9 cellular contexts compared by ENCODE assay signal in the genomic region with DNA sequence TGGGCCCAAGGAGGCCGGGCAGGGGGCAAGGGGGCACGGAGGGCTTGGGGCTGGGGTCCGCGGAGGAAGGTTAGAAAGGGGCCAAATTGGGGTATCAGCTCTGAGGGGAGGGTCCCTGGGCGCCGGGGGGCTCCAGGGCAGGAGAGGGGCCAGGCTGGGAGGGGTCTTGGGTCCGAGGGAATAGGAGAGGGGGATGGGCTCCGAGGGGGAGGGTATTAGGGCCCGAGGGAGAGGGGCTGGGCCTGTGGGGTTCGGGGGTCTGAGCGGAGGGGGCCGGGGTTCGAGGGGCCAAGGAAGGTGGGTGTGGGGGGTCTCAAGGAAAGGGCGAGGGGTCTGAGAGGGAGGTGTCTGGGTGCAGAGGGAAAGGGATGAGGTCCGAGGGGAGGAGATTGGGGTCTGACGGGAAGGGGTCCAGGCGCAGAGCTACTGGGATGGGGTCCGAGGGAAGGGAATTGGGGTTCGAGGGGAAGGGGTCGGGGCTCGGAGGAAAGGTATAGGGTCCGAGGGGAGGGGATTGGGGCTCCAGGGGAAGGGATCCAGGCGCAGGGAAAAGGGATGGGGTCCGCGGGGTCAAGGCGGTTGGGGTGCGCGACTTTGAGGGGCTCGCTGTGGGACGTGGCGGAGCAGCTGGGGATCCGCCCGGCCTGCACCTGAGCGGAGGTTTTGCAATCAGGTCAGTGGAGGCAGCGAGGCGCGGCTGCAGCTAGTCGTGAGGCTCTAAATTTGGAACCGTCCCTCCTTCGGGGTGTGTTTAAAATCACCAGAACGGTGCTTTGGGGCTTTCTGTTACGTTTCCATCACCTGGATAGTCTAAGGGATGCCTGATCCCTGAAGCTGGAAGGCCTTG. TPM values are rescaled to one million over a fixed set of nuclear protein-coding genes. Genes with fewer than 3 reads are reported as not detected.
A peak's percentile ranks its signal among the peaks of the same experiment; 100 is the strongest.
DNase-seq lines count a peak whose midpoint lies in the region; ATAC-seq and TF ChIP-seq lines count a peak whose summit lies in the region.
"Had no signal": no experiment of that assay in that cellular context is flagged by ENCODE, and none has a peak within 500 bp of the region (broad histone marks: within the 10 kb centered on the region; RNA-seq: fewer than 3 reads in every experiment).

No MANE protein-coding gene starts in this region.

- peak overlapping the region; percentile 32 to 88 (median 41) for H3K4me3 Mint-ChIP-seq in CD8-positive, alpha-beta memory T cell
- peak overlapping the region; percentile 90 to 94 (median 93) for H3K4me3 Mint-ChIP-seq in nephron

- H3K27ac ChIP-seq in CD8-positive, alpha-beta memory T cell (ENCODE audit: low read depth, low read length) = peak overlapping the region; percentile 31
- H3K27ac ChIP-seq: HL-60 had no signal

- peak overlapping the region; percentile 71 for H3K4me3 ChIP-seq in CD8-positive, alpha-beta memory T cell (ENCODE audit: low read length)
- H3K4me3 ChIP-seq in endocrine pancreas (ENCODE audit: control insufficient read depth, insufficient read depth, low read length) = peak overlapping the region; percentile 1

- peaks cover 12 to 16% (median 13%) of the 10 kb centered on the region in 3 donors for H3K4me1 Mint-ChIP-seq in CD8-positive, alpha-beta memory T cell
- peaks cover 24% of the 10 kb centered on the region for H3K4me1 Mint-ChIP-seq in nephron

- H3K9me3 ChIP-seq in CD8-positive, alpha-beta memory T cell (ENCODE audit: low read length) = no peaks in the 10 kb centered on the region
- H3K9me3 ChIP-seq in endocrine pancreas (ENCODE audit: control insufficient read depth, low read length) = no peaks in the 10 kb centered on the region

- peaks cover 0 to 2% (median 0%) of the 10 kb centered on the region in 5 donors for H3K9me3 Mint-ChIP-seq in CD8-positive, alpha-beta memory T cell
- H3K9me3 Mint-ChIP-seq in nephron = no peaks in the 10 kb centered on the region

- TF ChIP-seq CTCF in nephron (IDR thresholded peaks at IDR 0.05; ENCODE audit: unreplicated experiment in 3 of 3) = no peak

- DNase-seq in CD8-positive, alpha-beta memory T cell = peak in 1 of 5 donors; percentile 34
- DNase-seq in NAMALWA (ENCODE audit: low spot score) (peak; percentile 49), HuH-7.5 (ENCODE audit: low spot score) (no peak), activated gamma-delta T cell (lab: John Stamatoyannopoulos, UW) (no peak)
- DNase-seq in effector CD4-positive, alpha-beta T cell = no peak

- peaks cover 17% of the 10 kb centered on the region for H3K27me3 ChIP-seq in CD8-positive, alpha-beta memory T cell (ENCODE audit: insufficient read depth, low read length, poor library complexity, severe bottlenecking)
- H3K27me3 ChIP-seq in endocrine pancreas (ENCODE audit: control insufficient read depth, insufficient read depth, low read length) = no peaks in the 10 kb centered on the region

- H3K4me1 ChIP-seq in CD8-positive, alpha-beta memory T cell (ENCODE audit: insufficient read depth, low read length) = peaks cover 13% of the 10 kb centered on the region
- no peaks in the 10 kb centered on the region for H3K4me1 ChIP-seq in endocrine pancreas (ENCODE audit: control insufficient read depth, insufficient read depth, low read length)

- ATAC-seq in HG02852 (IDR thresholded peaks at IDR 0.05; ENCODE audit: unreplicated experiment) = no peak

- POLR2A ChIA-PET in CD8-positive, alpha-beta memory T cell (lab: Charles Lee) = no interaction called here

- H3K9ac ChIP-seq in endocrine pancreas (ENCODE audit: control insufficient read depth, insufficient read depth, low read length) = peak overlapping the region; percentile 40

- no peak overlapping the region for H3K27ac Mint-ChIP-seq in CD8-positive, alpha-beta memory T cell
- peak overlapping the region; percentile 23 to 68 (median 35) for H3K27ac Mint-ChIP-seq in nephron

- CTCF ChIA-PET in CD8-positive, alpha-beta memory T cell (lab: Charles Lee) = no interaction called here

- H3K36me3 ChIP-seq in CD8-positive, alpha-beta memory T cell (ENCODE audit: insufficient read depth, low read length) = no peaks in the 10 kb centered on the region
- H3K36me3 ChIP-seq in endocrine pancreas (ENCODE audit: control insufficient read depth, insufficient read depth, low read length) = no peaks in the 10 kb centered on the region

- H3K27me3 Mint-ChIP-seq in CD8-positive, alpha-beta memory T cell = peaks cover 19 to 26% of the 10 kb centered on the region in 2 donors
- no peaks in the 10 kb centered on the region for H3K27me3 Mint-ChIP-seq in nephron (ENCODE audit: low read depth)

- H3K36me3 Mint-ChIP-seq in CD8-positive, alpha-beta memory T cell = no peaks in the 10 kb centered on the region
- H3K36me3 Mint-ChIP-seq in nephron (ENCODE audit: low read depth) = peaks cover 3% of the 10 kb centered on the region

RNA-seq across cellular contexts. Expression of gene CTTN, which starts 0.7 kb away (rescaled TPM):
- 10 to 100 TPM; 17.0 to 19.3 TPM for total RNA-seq in CD8-positive, alpha-beta memory T cell
- polyA plus RNA-seq in CD8-positive, alpha-beta memory T cell = not detected

Comparison
In these comparisons a context has a peak if more than half of its experiments do, and no peak if none do; other contexts are left out.
1. H3K27ac Mint-ChIP-seq: peak in nephron (3 of 3); none in CD8-positive, alpha-beta memory T cell (0 of 8).